ENCODE assay signal across 12 cellular contexts in the genomic region with DNA sequence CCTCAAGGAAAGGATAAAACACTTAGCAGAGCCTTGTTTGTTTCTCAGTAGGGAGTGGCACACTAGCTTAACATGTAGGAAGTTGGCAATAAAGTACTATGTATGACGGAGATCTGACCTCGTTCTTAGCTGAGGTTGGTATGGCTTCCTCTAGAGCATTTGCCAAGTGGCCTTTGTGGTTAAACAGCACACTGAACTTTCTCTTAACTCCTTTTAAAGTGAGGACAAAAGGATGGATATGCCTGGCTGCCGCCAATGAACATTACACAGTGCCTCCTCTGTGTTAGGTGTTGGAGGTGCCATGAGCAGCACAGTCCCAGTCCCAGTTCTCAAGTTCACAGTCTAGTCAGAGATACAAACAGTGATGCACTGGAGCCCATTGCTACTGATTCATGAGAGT. TPM values are rescaled to one million over a fixed set of nuclear protein-coding genes. Genes with fewer than 3 reads are reported as not detected.
DNase-seq lines count a peak whose midpoint lies in the region; ATAC-seq and TF ChIP-seq lines count a peak whose summit lies in the region.
"Had no signal": no experiment of that assay in that cellular context is flagged by ENCODE, and none has a peak within 500 bp of the region (broad histone marks: within the 10 kb centered on the region; RNA-seq: fewer than 3 reads in every experiment).

No MANE protein-coding gene starts in this region.

- intact Hi-C loops in mammary epithelial cell (cut with micrococcal nuclease), result no loop called here

- H3K4me3 ChIP-seq in mammary epithelial cell (replicated peaks in 1 of 3; ENCODE audit: insufficient read depth in 1 of 3, low read depth in 2 of 3, low read length in 3 of 3), result no peak overlapping the region
- H3K4me3 ChIP-seq: body of pancreas, vagina had no signal

- no peaks in the 10 kb centered on the region for H3K9me3 ChIP-seq in mammary epithelial cell (replicated peaks; ENCODE audit: insufficient read depth, low read length)
- H3K9me3 ChIP-seq: body of pancreas, vagina had no signal

- peaks cover 5% of the 10 kb centered on the region for H3K4me1 ChIP-seq in mammary epithelial cell (ENCODE audit: insufficient read depth, low read length)
- H3K4me1 ChIP-seq: body of pancreas, vagina had no signal

- H3K27me3 ChIP-seq in mammary epithelial cell (ENCODE audit: insufficient read depth, low read length), result no peaks in the 10 kb centered on the region
- H3K27me3 ChIP-seq: body of pancreas, vagina had no signal

- BruUV-seq in mammary epithelial cell (replicated peaks; lab: Mats Ljungman, UMichigan), result no TSS peak

- DNase-seq in activated CD4-positive, alpha-beta T cell treated with anti-CD3 and anti-CD28 coated beads, Interleukin-2, amount 50 U/mL, for 1 hour, result peak; percentile 25
- DNase-seq in activated CD4-positive, alpha-beta T cell treated with anti-CD3 and anti-CD28 coated beads, Interleukin-2, amount 50 U/mL, for 4 hours, result no peak
- peak; percentile 22 for DNase-seq in T follicular helper cell (ENCODE audit: low read depth)
- peak; percentile 53 for DNase-seq in mammary epithelial cell
- DNase-seq in smooth muscle cell of the brain vasculature (ENCODE audit: low read depth, low spot score), result peak; percentile 6
- DNase-seq in NCI-H1436 treated with DMSO at 0.1 percent for 48 hours (lab: John Stamatoyannopoulos, UW), result no peak
- DNase-seq: body of pancreas, NCI-H2227 treated with DMSO at 0.1 percent for 48 hours, occipital lobe had no signal

- peak overlapping the region; percentile 16 for H2AFZ ChIP-seq in mammary epithelial cell (ENCODE audit: low read depth, low read length)

- CTCF ChIA-PET in mammary epithelial cell (lab: Charles Lee; ENCODE audit: low non-redundant PET), result no interaction called here

- dilution Hi-C loops in mammary epithelial cell (cut with HindIII; ENCODE audit: low sequenced_read_pairs), result no loop called here

- in situ Hi-C loops in mammary epithelial cell (cut with MboI; ENCODE audit: low sequenced_read_pairs in 2 of 2), result no loop called here

- H3K4me2 ChIP-seq in mammary epithelial cell (ENCODE audit: insufficient read depth, low read depth, low read length), result no peak overlapping the region

- H3K36me3 ChIP-seq in mammary epithelial cell (ENCODE audit: insufficient read depth, low read length), result no peaks in the 10 kb centered on the region
- H3K36me3 ChIP-seq: vagina had no signal

- no peak overlapping the region for H3K9ac ChIP-seq in mammary epithelial cell (ENCODE audit: insufficient read depth, low read length)

- no peak for TF ChIP-seq CTCF in mammary epithelial cell (conservative IDR thresholded peaks at IDR 0.05 in 1 of 2, IDR thresholded peaks at IDR 0.05 in 1 of 2; ENCODE audit: extremely low read depth in 1 of 2, insufficient read depth in 1 of 2, low read depth in 1 of 2, low read length in 2 of 2)

- WGBS in mammary epithelial cell (ENCODE audit: low coverage, missing lambda C conversion rate), result 52% methylated on average over 3 of the region's 3 CpGs

- H3K79me2 ChIP-seq in mammary epithelial cell (ENCODE audit: insufficient read depth, low read length), result no peaks in the 10 kb centered on the region

- H3K27ac ChIP-seq in mammary epithelial cell (ENCODE audit: insufficient read depth, low read depth, low read length), result no peak overlapping the region
- H3K27ac ChIP-seq: body of pancreas, vagina had no signal

- no peaks in the 10 kb centered on the region for H4K20me1 ChIP-seq in mammary epithelial cell (ENCODE audit: insufficient read depth, low read length)

- ATAC-seq in HG02970 (IDR thresholded peaks at IDR 0.05; ENCODE audit: low FRiP score, unreplicated experiment) (no peak), GM18861 (IDR thresholded peaks at IDR 0.05; ENCODE audit: unreplicated experiment) (no peak)
- ATAC-seq: body of pancreas had no signal

RNA-seq across cellular contexts. Expression of gene VGLL1, which starts 54.4 kb away (rescaled TPM):
- total RNA-seq in mammary epithelial cell, result 1 to 10 TPM in 1 of 2 donors, not detected in 1; 3.5 TPM
- 0.50 TPM for polyA plus RNA-seq in mammary epithelial cell
- not detected for polyA minus RNA-seq in mammary epithelial cell
- total RNA-seq: occipital lobe, vagina had no signal

Comparison
In these comparisons a context has a peak if more than half of its experiments do, and no peak if none do; other contexts are left out.
1. DNase-seq: peak in activated CD4-positive, alpha-beta T cell treated with anti-CD3 and anti-CD28 coated beads, Interleukin-2, amount 50 U/mL, for 1 hour (single experiment), T follicular helper cell (single experiment), mammary epithelial cell (single experiment) and smooth muscle cell of the brain vasculature (single experiment); none in activated CD4-positive, alpha-beta T cell treated with anti-CD3 and anti-CD28 coated beads, Interleukin-2, amount 50 U/mL, for 4 hours (0 of 2) and NCI-H1436 treated with DMSO at 0.1 percent for 48 hours (single experiment).